Comparison of ENCODE assay signal across 27 cellular contexts in the genomic region with DNA sequence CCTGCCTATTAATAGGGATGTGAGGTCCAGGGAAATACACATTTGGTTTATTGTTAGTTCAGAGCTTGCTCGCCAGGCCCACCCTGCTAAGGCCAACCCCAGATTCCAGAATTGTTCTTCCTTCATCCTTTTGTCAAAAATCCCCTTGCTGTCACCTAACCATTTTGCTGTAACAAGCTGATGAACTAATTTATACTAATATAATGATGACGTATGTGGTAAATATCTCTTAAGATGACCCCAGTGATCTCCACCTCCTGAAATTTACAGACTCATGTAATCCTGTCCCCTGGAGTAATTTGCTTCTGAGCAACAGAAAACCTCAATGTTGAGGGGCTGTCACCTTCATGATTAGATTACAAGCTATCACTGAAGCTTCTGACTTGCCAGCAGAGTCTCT.
"Had no signal": no experiment of that assay in that cellular context is flagged by ENCODE, and none has a peak within 500 bp of the region (broad histone marks: within the 10 kb centered on the region; RNA-seq: fewer than 3 reads in every experiment).

No MANE protein-coding gene starts in this region.

- H3K4me3 ChIP-seq: stomach, suprapubic skin, testis, thoracic aorta, thyroid gland, tibial artery, tibial nerve, transverse colon, upper lobe of left lung, upper lobe of right lung, uterus, vagina had no signal

- H3K4me1 ChIP-seq: stomach, suprapubic skin, testis, thyroid gland, tibial artery, tibial nerve, transverse colon, upper lobe of left lung, upper lobe of right lung, uterus, vagina had no signal

- DNase-seq: stimulated activated CD4-positive, alpha-beta T cell treated with anti-CD3 and anti-CD28 coated beads, Interleukin-2, amount 100 ng/mL, for 48 hours; stimulated activated CD4-positive, alpha-beta T cell treated with anti-CD3 and anti-CD28 coated beads, Interleukin-4, amount 100 ng/mL, for 1 hour; stimulated activated CD4-positive, alpha-beta T cell treated with anti-CD3 and anti-CD28 coated beads, Interleukin-4, amount 100 ng/mL, for 24 hours; stimulated activated CD4-positive, alpha-beta T cell treated with anti-CD3 and anti-CD28 coated beads, Interleukin-4, amount 100 ng/mL, for 4 hours; stimulated activated CD8-positive, alpha-beta memory T cell treated with anti-CD3 and anti-CD28 coated beads, Interleukin-4, amount 100 ng/mL, for 48 hours; stimulated activated naive B cell treated with anti-CD40 and anti-IgM and Interleukin-4, amounts not matched to agents 10 μg/mL and 1 μg/mL and 100 μg/mL, for 72 hours; stimulated activated naive CD4-positive, alpha-beta T cell; stimulated activated naive CD4-positive, alpha-beta T cell treated with Interleukin-2 at 50 U/mL for 16 hours; stimulated activated naive CD8-positive, alpha-beta T cell treated with anti-CD3 and anti-CD28 coated beads, Interleukin-15, amount 100 ng/mL, for 72 hours; stimulated activated naive CD8-positive, alpha-beta T cell treated with anti-CD3 and anti-CD28 coated beads, Interleukin-15, Interleukin-2, amounts not matched to agents 100 U/mL and 50 U/mL, for 24 hours; stomach; substantia nigra; testis; thyroid gland; tibial artery; transverse colon; trophoblast cell; upper lobe of left lung; upper lobe of right lung; uterus had no signal

- H3K36me3 ChIP-seq: stomach, suprapubic skin, thoracic aorta, thyroid gland, tibial artery, tibial nerve, transverse colon, upper lobe of left lung, upper lobe of right lung, uterus, vagina had no signal

- FAIRE-seq: urothelium cell line had no signal

- H3K27ac ChIP-seq: stomach, suprapubic skin, testis, thoracic aorta, thyroid gland, tibial artery, tibial nerve, transverse colon, upper lobe of left lung, upper lobe of right lung, uterus, vagina had no signal

- H3K9me3 ChIP-seq: stomach, suprapubic skin, testis, thoracic aorta, thyroid gland, tibial artery, tibial nerve, transverse colon, upper lobe of left lung, upper lobe of right lung, uterus, vagina had no signal

- ATAC-seq: stimulated activated effector memory CD8-positive, alpha-beta T cell treated with anti-CD3 and anti-CD28 coated beads, Interleukin-12 subunit alpha, Interleukin-12 subunit beta, amount 100 ng/mL, for 72 hours; stimulated activated memory B cell treated with anti-CD40 and anti-IgM and Interleukin-4, amounts not matched to agents 10 μg/mL and 1 μg/mL and 100 μg/mL, for 72 hours; stimulated activated naive B cell treated with anti-CD40 and anti-IgM and Interleukin-4, amounts not matched to agents 10 μg/mL and 1 μg/mL and 100 μg/mL, for 72 hours; stimulated activated naive CD8-positive, alpha-beta T cell treated with anti-CD3 and anti-CD28 coated beads, Interleukin-15, amount 100 ng/mL, for 72 hours; stimulated activated naive CD8-positive, alpha-beta T cell treated with anti-CD3 and anti-CD28 coated beads, Interleukin-15, Interleukin-2, amounts not matched to agents 100 U/mL and 50 U/mL, for 24 hours; upper lobe of right lung had no signal

- H3K27me3 ChIP-seq: suprapubic skin, testis, thyroid gland, tibial artery, tibial nerve, transverse colon, upper lobe of left lung, upper lobe of right lung, uterus, vagina had no signal
